11 cellular contexts compared by ENCODE assay signal in genomic region chr3:45667569-45667967, GRCh38. TPM values are rescaled to one million over a fixed set of nuclear protein-coding genes. Genes with fewer than 3 reads are reported as not detected.
DNase-seq lines count a peak whose midpoint lies in the region; ATAC-seq and TF ChIP-seq lines count a peak whose summit lies in the region.
"Had no signal": no experiment of that assay in that cellular context is flagged by ENCODE, and none has a peak within 500 bp of the region (broad histone marks: within the 10 kb centered on the region; RNA-seq: fewer than 3 reads in every experiment).

No MANE protein-coding gene starts in this region.

- TF ChIP-seq CTCF in adrenal gland (IDR thresholded peaks at IDR 0.05) (no peak), glutamatergic neuron (IDR thresholded peaks at IDR 0.05; ENCODE audit: partially characterized antibody, unreplicated experiment) (no peak)
- TF ChIP-seq CTCF in CD8-positive, alpha-beta T cell (IDR thresholded peaks at IDR 0.05), result no peak

- H3K27me3 Mint-ChIP-seq in stimulated activated naive CD8-positive, alpha-beta T cell treated with anti-CD3 and anti-CD28 coated beads, Interleukin-15, Interleukin-2, amounts not matched to agents 100 ng/mL and 50 ng/mL, for 24 hours, result no peaks in the 10 kb centered on the region
- no peaks in the 10 kb centered on the region for H3K27me3 Mint-ChIP-seq in CD8-positive, alpha-beta T cell (ENCODE audit: low read depth)
- H3K27me3 Mint-ChIP-seq in glutamatergic neuron (ENCODE audit: unreplicated experiment), result peaks cover 2% of the 10 kb centered on the region

- no peak for DNase-seq in stimulated activated naive CD8-positive, alpha-beta T cell treated with anti-CD3 and anti-CD28 coated beads, Interleukin-15, Interleukin-2, amounts not matched to agents 100 U/mL and 50 U/mL, for 24 hours
- no peak for DNase-seq in adrenal gland
- no peak for DNase-seq in CD8-positive, alpha-beta T cell
- DNase-seq in glutamatergic neuron, result no peak
- no peak for DNase-seq in MV-4-11 (lab: John Stamatoyannopoulos, UW)
- DNase-seq: activated CD4-positive, CD25-positive, alpha-beta regulatory T cell treated with anti-CD3 and anti-CD28 coated beads, Interleukin-2, amount 50 U/mL, for 72 hours; midbrain; NCI-H2171 had no signal

- peaks cover 52% of the 10 kb centered on the region for H3K4me1 Mint-ChIP-seq in stimulated activated naive CD8-positive, alpha-beta T cell treated with anti-CD3 and anti-CD28 coated beads, Interleukin-15, Interleukin-2, amounts not matched to agents 100 ng/mL and 50 ng/mL, for 24 hours (ENCODE audit: low read depth)
- peaks cover 25% of the 10 kb centered on the region for H3K4me1 Mint-ChIP-seq in CD8-positive, alpha-beta T cell (ENCODE audit: low read depth)
- no peaks in the 10 kb centered on the region for H3K4me1 Mint-ChIP-seq in glutamatergic neuron (ENCODE audit: low read depth, unreplicated experiment)

- TF ChIP-seq POLR2A in adrenal gland (IDR thresholded peaks at IDR 0.05), result no peak

- no peak overlapping the region for H3K4me3 Mint-ChIP-seq in stimulated activated naive CD8-positive, alpha-beta T cell treated with anti-CD3 and anti-CD28 coated beads, Interleukin-15, Interleukin-2, amounts not matched to agents 100 ng/mL and 50 ng/mL, for 24 hours
- no peak overlapping the region for H3K4me3 Mint-ChIP-seq in CD8-positive, alpha-beta T cell
- no peak overlapping the region for H3K4me3 Mint-ChIP-seq in glutamatergic neuron (ENCODE audit: unreplicated experiment)

- H3K4me1 ChIP-seq in adrenal gland (replicated peaks in 1 of 2) (peaks cover 11 to 35% of the 10 kb centered on the region in 2 donors), muscle layer of duodenum (ENCODE audit: control insufficient read depth in 1 of 2, insufficient read depth in 2 of 2, low read length in 2 of 2) (peaks cover 15 to 36% of the 10 kb centered on the region in 2 donors)
- H3K4me1 ChIP-seq in CD8-positive, alpha-beta T cell (ENCODE audit: insufficient read depth, low read length), result peaks cover 19% of the 10 kb centered on the region

- CTCF ChIA-PET in CD8-positive, alpha-beta T cell (lab: Charles Lee), result interaction anchor here (0.7 to 4.5 kb wide), 6 partner anchors 7 to 271 kb away, joined by 4 to 42 read pairs (median 15); no protein-coding TSS in a partner anchor

- peaks cover 0 to 10% of the 10 kb centered on the region in 2 donors for H3K36me3 ChIP-seq in adrenal gland (replicated peaks in 1 of 2)
- peaks cover 4 to 7% of the 10 kb centered on the region in 2 donors for H3K36me3 ChIP-seq in muscle layer of duodenum (ENCODE audit: control insufficient read depth in 1 of 2, insufficient read depth in 2 of 2, low read length in 2 of 2)
- H3K36me3 ChIP-seq in CD8-positive, alpha-beta T cell (ENCODE audit: insufficient read depth, low read length), result no peaks in the 10 kb centered on the region

- H3K27me3 ChIP-seq in adrenal gland (no peaks in the 10 kb centered on the region), muscle layer of duodenum (ENCODE audit: low read depth, low read length) (no peaks in the 10 kb centered on the region)
- no peaks in the 10 kb centered on the region for H3K27me3 ChIP-seq in CD8-positive, alpha-beta T cell (ENCODE audit: insufficient read depth, low read length)

- no peak for ATAC-seq in stimulated activated naive CD8-positive, alpha-beta T cell treated with anti-CD3 and anti-CD28 coated beads, Interleukin-15, Interleukin-2, amounts not matched to agents 100 U/mL and 50 U/mL, for 24 hours
- no peak for ATAC-seq in CD8-positive, alpha-beta T cell
- ATAC-seq in HG03460 (IDR thresholded peaks at IDR 0.05; ENCODE audit: unreplicated experiment), result no peak

- H3K4me3 ChIP-seq in adrenal gland (no peak overlapping the region), muscle layer of duodenum (ENCODE audit: low read depth in 1 of 2, low read length in 2 of 2) (no peak overlapping the region)
- H3K4me3 ChIP-seq in CD8-positive, alpha-beta T cell (ENCODE audit: low read depth, low read length), result no peak overlapping the region

- H3K9me3 ChIP-seq in adrenal gland (replicated peaks in 1 of 3) (no peaks in the 10 kb centered on the region), muscle layer of duodenum (ENCODE audit: control insufficient read depth in 1 of 2, low read length in 2 of 2) (no peaks in the 10 kb centered on the region)
- H3K9me3 ChIP-seq in CD8-positive, alpha-beta T cell (ENCODE audit: low read length), result no peaks in the 10 kb centered on the region

- peak overlapping the region; percentile 69 for H3K27ac Mint-ChIP-seq in stimulated activated naive CD8-positive, alpha-beta T cell treated with anti-CD3 and anti-CD28 coated beads, Interleukin-15, Interleukin-2, amounts not matched to agents 100 ng/mL and 50 ng/mL, for 24 hours
- no peak overlapping the region for H3K27ac Mint-ChIP-seq in CD8-positive, alpha-beta T cell
- H3K27ac Mint-ChIP-seq in glutamatergic neuron (ENCODE audit: unreplicated experiment), result no peak overlapping the region

- whole genome bisulfite sequencing in adrenal gland, 4 donors, result 40 to 55% (median 46%) methylated on average over 1 of the region's 1 CpG

- peaks cover 45% of the 10 kb centered on the region for H3K36me3 Mint-ChIP-seq in stimulated activated naive CD8-positive, alpha-beta T cell treated with anti-CD3 and anti-CD28 coated beads, Interleukin-15, Interleukin-2, amounts not matched to agents 100 ng/mL and 50 ng/mL, for 24 hours (ENCODE audit: low read depth)
- peaks cover 65% of the 10 kb centered on the region for H3K36me3 Mint-ChIP-seq in CD8-positive, alpha-beta T cell
- no peaks in the 10 kb centered on the region for H3K36me3 Mint-ChIP-seq in glutamatergic neuron (ENCODE audit: unreplicated experiment)

- POLR2A ChIA-PET in CD8-positive, alpha-beta T cell (lab: Charles Lee), result interaction anchor here (2.4 kb wide), 1 partner anchor 22 kb away, joined by 5 read pairs; the partner anchor contains the start of gene SACM1L

- intact Hi-C loops in adrenal gland (cut with DNase I), result loop anchor here in 1 of 2 donors (5.0 kb wide), 1 partner anchor 630 kb away; no protein-coding TSS in a partner anchor
- intact Hi-C loops in CD8-positive, alpha-beta T cell (cut with DNase I, micrococcal nuclease), result no loop called here

- H3K27ac ChIP-seq in adrenal gland (peak overlapping the region in 4 of 5 donors; percentile 14 to 79 (median 68)), muscle layer of duodenum (ENCODE audit: low read length) (peak overlapping the region; percentile 56)
- no peak overlapping the region for H3K27ac ChIP-seq in CD8-positive, alpha-beta T cell (ENCODE audit: low read depth, low read length)

- H3K9me3 Mint-ChIP-seq in stimulated activated naive CD8-positive, alpha-beta T cell treated with anti-CD3 and anti-CD28 coated beads, Interleukin-15, Interleukin-2, amounts not matched to agents 100 ng/mL and 50 ng/mL, for 24 hours, result no peaks in the 10 kb centered on the region
- no peaks in the 10 kb centered on the region for H3K9me3 Mint-ChIP-seq in CD8-positive, alpha-beta T cell
- peaks cover 2% of the 10 kb centered on the region for H3K9me3 Mint-ChIP-seq in glutamatergic neuron (ENCODE audit: unreplicated experiment)

RNA-seq across cellular contexts. Expression of gene SACM1L, which starts 21.6 kb away (rescaled TPM):
- total RNA-seq in adrenal gland, result 10 to 100 TPM; 25.9 to 56.8 (median 44.8) TPM
- 10 to 100 TPM; 22.5 to 59.3 (median 28.6) TPM for polyA plus RNA-seq in adrenal gland
- 10 to 100 TPM; 54.4 to 56.7 TPM for total RNA-seq in CD8-positive, alpha-beta T cell
- 59.2 TPM for total RNA-seq in glutamatergic neuron (ENCODE audit: unreplicated experiment)
